18 cellular contexts compared by ENCODE assay signal in the genomic region with DNA sequence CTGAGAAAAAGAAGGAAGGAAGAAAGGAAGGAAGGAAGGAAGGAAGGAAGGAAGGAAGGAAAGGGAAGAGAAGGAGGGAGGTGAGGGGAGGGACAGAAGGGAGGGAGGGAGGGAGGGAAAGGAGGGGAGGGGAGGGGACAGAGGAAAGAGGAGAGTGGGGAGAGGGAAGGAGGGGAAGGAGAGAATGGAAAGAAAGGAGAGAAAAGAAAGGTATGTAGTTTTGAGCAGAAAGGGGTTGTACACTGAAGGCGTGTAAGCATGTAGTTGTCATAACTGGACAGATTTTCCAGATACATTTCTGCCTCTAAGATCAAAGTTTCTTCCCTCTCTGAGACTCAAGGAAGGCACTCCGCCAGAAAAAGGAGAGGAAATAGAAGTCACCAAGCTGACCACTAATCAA.
"Had no signal": no experiment of that assay in that cellular context is flagged by ENCODE, and none has a peak within 500 bp of the region (broad histone marks: within the 10 kb centered on the region; RNA-seq: fewer than 3 reads in every experiment).

No MANE protein-coding gene starts in this region.

- H3K27me3 Mint-ChIP-seq: effector memory CD8-positive, alpha-beta T cell; type B pancreatic cell had no signal

- H3K9me3 ChIP-seq: prostate gland, right atrium auricular region, sigmoid colon, testis, tibial artery had no signal

- H3K4me3 ChIP-seq: lung, prostate gland, right atrium auricular region, sigmoid colon, testis, tibial artery had no signal

- H3K4me3 Mint-ChIP-seq: memory B cell; natural killer cell; stimulated activated effector memory CD8-positive, alpha-beta T cell treated with anti-CD3 and anti-CD28 coated beads, Interleukin-12 subunit alpha, Interleukin-12 subunit beta, amount 100 ng/mL, for 72 hours; type B pancreatic cell had no signal

- H3K4me1 ChIP-seq: parathyroid adenoma, prostate gland, right atrium auricular region, sigmoid colon, testis, tibial artery had no signal

- H3K79me2 ChIP-seq: parathyroid adenoma had no signal

- H3K27me3 ChIP-seq: right atrium auricular region, sigmoid colon, testis, tibial artery had no signal

- H3K27ac Mint-ChIP-seq: memory B cell; natural killer cell; stimulated activated effector memory CD8-positive, alpha-beta T cell treated with anti-CD3 and anti-CD28 coated beads, Interleukin-12 subunit alpha, Interleukin-12 subunit beta, amount 100 ng/mL, for 72 hours; type B pancreatic cell had no signal

- H3K36me3 ChIP-seq: prostate gland, right atrium auricular region, sigmoid colon, tibial artery had no signal

- H3K27ac ChIP-seq: parathyroid adenoma, prostate gland, right atrium auricular region, sigmoid colon, testis, tibial artery had no signal

- H2AFZ ChIP-seq: parathyroid adenoma had no signal

- H3K36me3 Mint-ChIP-seq: natural killer cell; stimulated activated effector memory CD8-positive, alpha-beta T cell treated with anti-CD3 and anti-CD28 coated beads, Interleukin-12 subunit alpha, Interleukin-12 subunit beta, amount 100 ng/mL, for 72 hours; type B pancreatic cell had no signal

- DNase-seq: cortex of kidney; effector memory CD8-positive, alpha-beta T cell; left ventricle myocardium superior; natural killer cell; sigmoid colon; stimulated activated CD4-positive, alpha-beta T cell treated with anti-CD3 and anti-CD28 coated beads, Interleukin-2, amount 100 ng/mL, for 24 hours; stimulated activated CD4-positive, alpha-beta T cell treated with anti-CD3 and anti-CD28 coated beads, Interleukin-4, amount 100 ng/mL, for 24 hours; stimulated activated naive CD4-positive, alpha-beta T cell treated with Interleukin-2 at 50 U/mL for 16 hours; substantia nigra; testis; tibial artery had no signal

- H3K4me1 Mint-ChIP-seq: memory B cell; natural killer cell; stimulated activated effector memory CD8-positive, alpha-beta T cell treated with anti-CD3 and anti-CD28 coated beads, Interleukin-12 subunit alpha, Interleukin-12 subunit beta, amount 100 ng/mL, for 72 hours had no signal

- H3K9me3 Mint-ChIP-seq: effector memory CD8-positive, alpha-beta T cell; type B pancreatic cell had no signal

- ATAC-seq: left ventricle myocardium superior had no signal
